ENCODE assay signal across 1 cellular context in genomic region chr20:672975-673604, GRCh38.
TF ChIP-seq lines count a peak whose summit lies in the region.

No MANE protein-coding gene starts in this region.

TF ChIP-seq in GM12878, 131 proteins besides CTCF, POLR2A, EP300 and RAD21:
- TF ChIP-seq BACH1 (IDR thresholded peaks at IDR 0.05; ENCODE audit: borderline replicate concordance) (no peak), PML (IDR thresholded peaks at IDR 0.05; ENCODE audit: low read length) (no peak), MTA2 (IDR thresholded peaks at IDR 0.05; ENCODE audit: low read depth) (no peak), SMARCA5 (IDR thresholded peaks at IDR 0.05) (no peak), EZH2 (IDR thresholded peaks at IDR 0.05; ENCODE audit: borderline replicate concordance, control insufficient read depth, low read depth, low read length) (no peak), KAT2A (conservative IDR thresholded peaks at IDR 0.05; ENCODE audit: control insufficient read depth, low read depth, low read length) (no peak), REST (IDR thresholded peaks at IDR 0.05; ENCODE audit: low read depth, low read length) (no peak), CREM (IDR thresholded peaks at IDR 0.05; ENCODE audit: low read depth) (no peak), USF2 (IDR thresholded peaks at IDR 0.05; ENCODE audit: borderline replicate concordance, low read depth, low read length) (no peak), ETV6 (conservative IDR thresholded peaks at IDR 0.05 in 1 of 2, IDR thresholded peaks at IDR 0.05 in 1 of 2; ENCODE audit: borderline replicate concordance in 1 of 2, low read depth in 1 of 2) (no peak), SUZ12 (IDR thresholded peaks at IDR 0.05; ENCODE audit: unreplicated experiment) (no peak), NR2C1 (IDR thresholded peaks at IDR 0.05) (no peak), JUNB (IDR thresholded peaks at IDR 0.05) (no peak), NFXL1 (IDR thresholded peaks at IDR 0.05; ENCODE audit: borderline replicate concordance) (no peak), RCOR1 (conservative IDR thresholded peaks at IDR 0.05; ENCODE audit: low read depth, low read length) (no peak), LARP7 (IDR thresholded peaks at IDR 0.05) (no peak), EED (IDR thresholded peaks at IDR 0.05; ENCODE audit: low read depth) (no peak), CUX1 (IDR thresholded peaks at IDR 0.05; ENCODE audit: insufficient replicate concordance, low read depth, low read length) (no peak)
- TF ChIP-seq, protein P1, sequence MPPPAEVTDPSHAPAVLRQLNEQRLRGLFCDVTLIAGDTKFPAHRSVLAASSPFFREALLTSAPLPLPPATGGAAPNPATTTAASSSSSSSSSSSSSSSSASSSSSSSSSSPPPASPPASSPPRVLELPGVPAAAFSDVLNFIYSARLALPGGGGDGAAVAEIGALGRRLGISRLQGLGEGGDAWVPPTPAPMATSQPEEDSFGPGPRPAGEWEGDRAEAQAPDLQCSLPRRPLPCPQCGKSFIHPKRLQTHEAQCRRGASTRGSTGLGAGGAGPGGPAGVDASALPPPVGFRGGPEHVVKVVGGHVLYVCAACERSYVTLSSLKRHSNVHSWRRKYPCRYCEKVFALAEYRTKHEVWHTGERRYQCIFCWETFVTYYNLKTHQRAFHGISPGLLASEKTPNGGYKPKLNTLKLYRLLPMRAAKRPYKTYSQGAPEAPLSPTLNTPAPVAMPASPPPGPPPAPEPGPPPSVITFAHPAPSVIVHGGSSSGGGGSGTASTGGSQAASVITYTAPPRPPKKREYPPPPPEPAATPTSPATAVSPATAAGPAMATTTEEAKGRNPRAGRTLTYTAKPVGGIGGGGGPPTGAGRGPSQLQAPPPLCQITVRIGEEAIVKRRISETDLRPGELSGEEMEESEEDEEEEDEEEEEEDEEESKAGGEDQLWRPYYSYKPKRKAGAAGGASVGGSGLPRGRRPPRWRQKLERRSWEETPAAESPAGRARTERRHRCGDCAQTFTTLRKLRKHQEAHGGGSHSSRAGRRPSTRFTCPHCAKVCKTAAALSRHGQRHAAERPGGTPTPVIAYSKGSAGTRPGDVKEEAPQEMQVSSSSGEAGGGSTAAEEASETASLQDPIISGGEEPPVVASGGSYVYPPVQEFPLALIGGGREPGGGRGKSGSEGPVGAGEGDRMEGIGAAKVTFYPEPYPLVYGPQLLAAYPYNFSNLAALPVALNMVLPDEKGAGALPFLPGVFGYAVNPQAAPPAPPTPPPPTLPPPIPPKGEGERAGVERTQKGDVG (CRISPR knock-in tag; IDR thresholded peaks at IDR 0.05), result no peak
- TF ChIP-seq, protein P2, sequence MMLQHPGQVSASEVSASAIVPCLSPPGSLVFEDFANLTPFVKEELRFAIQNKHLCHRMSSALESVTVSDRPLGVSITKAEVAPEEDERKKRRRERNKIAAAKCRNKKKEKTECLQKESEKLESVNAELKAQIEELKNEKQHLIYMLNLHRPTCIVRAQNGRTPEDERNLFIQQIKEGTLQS (IDR thresholded peaks at IDR 0.05; ENCODE audit: borderline replicate concordance, extremely low read depth, low read depth, low read length), result no peak
